In genomic region chr3:81898336-81898735, GRCh38 we compare ENCODE assay signal across 8 cellular contexts.
"Had no signal": no experiment of that assay in that cellular context is flagged by ENCODE, and none has a peak within 500 bp of the region (broad histone marks: within the 10 kb centered on the region; RNA-seq: fewer than 3 reads in every experiment).

No MANE protein-coding gene starts in this region.

- FAIRE-seq: G401.6, GM12878, GM12891, GM12892, GM18507, GM19239 had no signal

- H3K4me3 ChIP-seq: GM12878 had no signal

- DNase-seq: GDM1, GF-D8 had no signal
